In the genomic region with DNA sequence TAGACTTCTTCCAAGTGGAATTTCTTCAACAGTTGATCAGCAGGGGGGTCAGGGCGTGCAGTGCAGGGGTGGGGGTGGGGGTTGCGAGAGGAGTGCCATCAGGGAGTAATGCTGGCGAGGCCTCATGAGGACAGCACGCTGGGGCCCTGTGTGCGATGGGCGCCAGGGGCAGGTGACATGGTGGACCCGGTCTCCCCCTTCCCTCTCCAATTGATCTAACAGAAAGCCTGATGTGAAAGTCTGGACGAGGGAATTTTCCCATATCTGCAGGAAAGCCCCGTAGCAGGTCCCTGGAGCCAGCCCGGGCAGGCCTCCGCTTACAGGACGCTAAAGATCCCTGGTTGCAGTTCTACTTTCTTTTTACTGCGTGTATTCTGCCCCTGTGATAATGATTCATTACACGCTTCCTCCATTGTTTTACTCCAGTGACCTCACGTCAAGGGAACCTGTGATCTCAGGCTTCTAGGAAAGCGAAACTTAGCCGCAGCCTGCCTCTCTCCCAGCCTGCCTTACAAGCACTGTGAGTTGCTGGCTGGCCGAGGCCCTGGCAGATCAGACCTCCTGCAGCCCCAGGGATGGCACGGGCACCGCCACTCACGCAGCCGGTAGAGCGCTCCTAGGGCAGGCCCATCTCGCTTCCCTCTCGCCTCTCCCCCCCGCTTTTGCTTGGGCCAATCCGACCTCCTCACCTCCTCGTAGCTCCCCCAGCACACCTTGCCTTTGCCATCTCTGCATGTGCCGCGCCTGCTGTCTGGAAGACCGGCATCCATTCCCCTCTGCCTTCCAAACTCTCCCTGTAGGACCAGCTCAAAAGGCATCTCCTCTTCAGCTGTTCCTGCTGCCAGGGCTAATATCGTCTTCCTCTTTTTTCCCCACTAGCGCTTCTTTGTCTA, we compare ENCODE assay signal across 1 cellular context.
TF ChIP-seq lines count a peak whose summit lies in the region.

No MANE protein-coding gene starts in this region.

TF ChIP-seq in HepG2, 621 proteins besides CTCF, POLR2A, EP300 and RAD21 (continued from another document and continues in another):
- TF ChIP-seq, protein P1, sequence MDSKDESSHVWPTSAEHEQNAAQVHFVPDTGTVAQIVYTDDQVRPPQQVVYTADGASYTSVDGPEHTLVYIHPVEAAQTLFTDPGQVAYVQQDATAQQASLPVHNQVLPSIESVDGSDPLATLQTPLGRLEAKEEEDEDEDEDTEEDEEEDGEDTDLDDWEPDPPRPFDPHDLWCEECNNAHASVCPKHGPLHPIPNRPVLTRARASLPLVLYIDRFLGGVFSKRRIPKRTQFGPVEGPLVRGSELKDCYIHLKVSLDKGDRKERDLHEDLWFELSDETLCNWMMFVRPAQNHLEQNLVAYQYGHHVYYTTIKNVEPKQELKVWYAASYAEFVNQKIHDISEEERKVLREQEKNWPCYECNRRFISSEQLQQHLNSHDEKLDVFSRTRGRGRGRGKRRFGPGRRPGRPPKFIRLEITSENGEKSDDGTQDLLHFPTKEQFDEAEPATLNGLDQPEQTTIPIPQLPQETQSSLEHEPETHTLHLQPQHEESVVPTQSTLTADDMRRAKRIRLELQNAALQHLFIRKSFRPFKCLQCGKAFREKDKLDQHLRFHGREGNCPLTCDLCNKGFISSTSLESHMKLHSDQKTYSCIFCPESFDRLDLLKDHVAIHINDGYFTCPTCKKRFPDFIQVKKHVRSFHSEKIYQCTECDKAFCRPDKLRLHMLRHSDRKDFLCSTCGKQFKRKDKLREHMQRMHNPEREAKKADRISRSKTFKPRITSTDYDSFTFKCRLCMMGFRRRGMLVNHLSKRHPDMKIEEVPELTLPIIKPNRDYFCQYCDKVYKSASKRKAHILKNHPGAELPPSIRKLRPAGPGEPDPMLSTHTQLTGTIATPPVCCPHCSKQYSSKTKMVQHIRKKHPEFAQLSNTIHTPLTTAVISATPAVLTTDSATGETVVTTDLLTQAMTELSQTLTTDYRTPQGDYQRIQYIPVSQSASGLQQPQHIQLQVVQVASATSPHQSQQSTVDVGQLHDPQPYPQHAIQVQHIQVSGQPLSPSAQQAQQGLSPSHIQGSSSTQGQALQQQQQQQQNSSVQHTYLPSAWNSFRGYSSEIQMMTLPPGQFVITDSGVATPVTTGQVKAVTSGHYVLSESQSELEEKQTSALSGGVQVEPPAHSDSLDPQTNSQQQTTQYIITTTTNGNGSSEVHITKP (CRISPR knock-in tag; IDR thresholded peaks at IDR 0.05; ENCODE audit: low read depth): 0 out of 2 replicates have a peak, but pooled peaks have one; percentile 65
- no peak for TF ChIP-seq ZNF33A (CRISPR knock-in tag; IDR thresholded peaks at IDR 0.05; ENCODE audit: borderline replicate concordance)
- TF ChIP-seq, protein P2, sequence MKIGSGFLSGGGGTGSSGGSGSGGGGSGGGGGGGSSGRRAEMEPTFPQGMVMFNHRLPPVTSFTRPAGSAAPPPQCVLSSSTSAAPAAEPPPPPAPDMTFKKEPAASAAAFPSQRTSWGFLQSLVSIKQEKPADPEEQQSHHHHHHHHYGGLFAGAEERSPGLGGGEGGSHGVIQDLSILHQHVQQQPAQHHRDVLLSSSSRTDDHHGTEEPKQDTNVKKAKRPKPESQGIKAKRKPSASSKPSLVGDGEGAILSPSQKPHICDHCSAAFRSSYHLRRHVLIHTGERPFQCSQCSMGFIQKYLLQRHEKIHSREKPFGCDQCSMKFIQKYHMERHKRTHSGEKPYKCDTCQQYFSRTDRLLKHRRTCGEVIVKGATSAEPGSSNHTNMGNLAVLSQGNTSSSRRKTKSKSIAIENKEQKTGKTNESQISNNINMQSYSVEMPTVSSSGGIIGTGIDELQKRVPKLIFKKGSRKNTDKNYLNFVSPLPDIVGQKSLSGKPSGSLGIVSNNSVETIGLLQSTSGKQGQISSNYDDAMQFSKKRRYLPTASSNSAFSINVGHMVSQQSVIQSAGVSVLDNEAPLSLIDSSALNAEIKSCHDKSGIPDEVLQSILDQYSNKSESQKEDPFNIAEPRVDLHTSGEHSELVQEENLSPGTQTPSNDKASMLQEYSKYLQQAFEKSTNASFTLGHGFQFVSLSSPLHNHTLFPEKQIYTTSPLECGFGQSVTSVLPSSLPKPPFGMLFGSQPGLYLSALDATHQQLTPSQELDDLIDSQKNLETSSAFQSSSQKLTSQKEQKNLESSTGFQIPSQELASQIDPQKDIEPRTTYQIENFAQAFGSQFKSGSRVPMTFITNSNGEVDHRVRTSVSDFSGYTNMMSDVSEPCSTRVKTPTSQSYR (CRISPR knock-in tag; IDR thresholded peaks at IDR 0.05; ENCODE audit: borderline replicate concordance): no peak
- TF ChIP-seq MAFF (IDR thresholded peaks at IDR 0.05; ENCODE audit: low read depth, low read length): no peak
- TF ChIP-seq ZNF260 (CRISPR knock-in tag; IDR thresholded peaks at IDR 0.05; ENCODE audit: borderline replicate concordance, low read depth): no peak
- peak; percentile 15 for TF ChIP-seq ZNF883 (CRISPR knock-in tag; IDR thresholded peaks at IDR 0.05; ENCODE audit: not compliant biosample characterization)
- TF ChIP-seq ZNF251 (CRISPR knock-in tag; IDR thresholded peaks at IDR 0.05): no peak
- TF ChIP-seq NFYC (CRISPR knock-in tag; IDR thresholded peaks at IDR 0.05): no peak
- no peak for TF ChIP-seq ZNF138 (CRISPR knock-in tag; IDR thresholded peaks at IDR 0.05; ENCODE audit: low read depth)
- 0 out of 2 replicates have a peak, but pooled peaks have one; percentile 32 for TF ChIP-seq NFKB2 (CRISPR knock-in tag; IDR thresholded peaks at IDR 0.05; ENCODE audit: borderline replicate concordance)
- TF ChIP-seq ZNF782 (CRISPR knock-in tag; IDR thresholded peaks at IDR 0.05; ENCODE audit: borderline replicate concordance): 0 out of 2 replicates have a peak, but pooled peaks have one; percentile 60
- TF ChIP-seq ZNF644 (CRISPR knock-in tag; IDR thresholded peaks at IDR 0.05; ENCODE audit: low read depth): no peak
- TF ChIP-seq, protein P3, sequence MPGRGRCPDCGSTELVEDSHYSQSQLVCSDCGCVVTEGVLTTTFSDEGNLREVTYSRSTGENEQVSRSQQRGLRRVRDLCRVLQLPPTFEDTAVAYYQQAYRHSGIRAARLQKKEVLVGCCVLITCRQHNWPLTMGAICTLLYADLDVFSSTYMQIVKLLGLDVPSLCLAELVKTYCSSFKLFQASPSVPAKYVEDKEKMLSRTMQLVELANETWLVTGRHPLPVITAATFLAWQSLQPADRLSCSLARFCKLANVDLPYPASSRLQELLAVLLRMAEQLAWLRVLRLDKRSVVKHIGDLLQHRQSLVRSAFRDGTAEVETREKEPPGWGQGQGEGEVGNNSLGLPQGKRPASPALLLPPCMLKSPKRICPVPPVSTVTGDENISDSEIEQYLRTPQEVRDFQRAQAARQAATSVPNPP (CRISPR knock-in tag; IDR thresholded peaks at IDR 0.05): no peak
- peak; percentile 56; the same call in 1 of the 2 replicates for TF ChIP-seq KDM5B (CRISPR knock-in tag; IDR thresholded peaks at IDR 0.05; ENCODE audit: borderline replicate concordance)
- TF ChIP-seq ETV5 (CRISPR knock-in tag; IDR thresholded peaks at IDR 0.05; ENCODE audit: borderline replicate concordance): 0 out of 2 replicates have a peak, but pooled peaks have one; percentile 12
- TF ChIP-seq XRCC5 (optimal IDR thresholded peaks at IDR 0.05; ENCODE audit: low read length): peak; percentile 42
- no peak for TF ChIP-seq NPAS2 (CRISPR knock-in tag; IDR thresholded peaks at IDR 0.05; ENCODE audit: borderline replicate concordance)
- no peak for TF ChIP-seq SRF (IDR thresholded peaks at IDR 0.05; ENCODE audit: low read depth, low read length)
- TF ChIP-seq HNRNPL (IDR thresholded peaks at IDR 0.05; ENCODE audit: low read depth, low read length): peak; percentile 92
- TF ChIP-seq YEATS2 (CRISPR knock-in tag; IDR thresholded peaks at IDR 0.05; ENCODE audit: borderline replicate concordance): no peak
- TF ChIP-seq ZSCAN25 (CRISPR knock-in tag; IDR thresholded peaks at IDR 0.05): peak; percentile 51
- TF ChIP-seq, protein P4, sequence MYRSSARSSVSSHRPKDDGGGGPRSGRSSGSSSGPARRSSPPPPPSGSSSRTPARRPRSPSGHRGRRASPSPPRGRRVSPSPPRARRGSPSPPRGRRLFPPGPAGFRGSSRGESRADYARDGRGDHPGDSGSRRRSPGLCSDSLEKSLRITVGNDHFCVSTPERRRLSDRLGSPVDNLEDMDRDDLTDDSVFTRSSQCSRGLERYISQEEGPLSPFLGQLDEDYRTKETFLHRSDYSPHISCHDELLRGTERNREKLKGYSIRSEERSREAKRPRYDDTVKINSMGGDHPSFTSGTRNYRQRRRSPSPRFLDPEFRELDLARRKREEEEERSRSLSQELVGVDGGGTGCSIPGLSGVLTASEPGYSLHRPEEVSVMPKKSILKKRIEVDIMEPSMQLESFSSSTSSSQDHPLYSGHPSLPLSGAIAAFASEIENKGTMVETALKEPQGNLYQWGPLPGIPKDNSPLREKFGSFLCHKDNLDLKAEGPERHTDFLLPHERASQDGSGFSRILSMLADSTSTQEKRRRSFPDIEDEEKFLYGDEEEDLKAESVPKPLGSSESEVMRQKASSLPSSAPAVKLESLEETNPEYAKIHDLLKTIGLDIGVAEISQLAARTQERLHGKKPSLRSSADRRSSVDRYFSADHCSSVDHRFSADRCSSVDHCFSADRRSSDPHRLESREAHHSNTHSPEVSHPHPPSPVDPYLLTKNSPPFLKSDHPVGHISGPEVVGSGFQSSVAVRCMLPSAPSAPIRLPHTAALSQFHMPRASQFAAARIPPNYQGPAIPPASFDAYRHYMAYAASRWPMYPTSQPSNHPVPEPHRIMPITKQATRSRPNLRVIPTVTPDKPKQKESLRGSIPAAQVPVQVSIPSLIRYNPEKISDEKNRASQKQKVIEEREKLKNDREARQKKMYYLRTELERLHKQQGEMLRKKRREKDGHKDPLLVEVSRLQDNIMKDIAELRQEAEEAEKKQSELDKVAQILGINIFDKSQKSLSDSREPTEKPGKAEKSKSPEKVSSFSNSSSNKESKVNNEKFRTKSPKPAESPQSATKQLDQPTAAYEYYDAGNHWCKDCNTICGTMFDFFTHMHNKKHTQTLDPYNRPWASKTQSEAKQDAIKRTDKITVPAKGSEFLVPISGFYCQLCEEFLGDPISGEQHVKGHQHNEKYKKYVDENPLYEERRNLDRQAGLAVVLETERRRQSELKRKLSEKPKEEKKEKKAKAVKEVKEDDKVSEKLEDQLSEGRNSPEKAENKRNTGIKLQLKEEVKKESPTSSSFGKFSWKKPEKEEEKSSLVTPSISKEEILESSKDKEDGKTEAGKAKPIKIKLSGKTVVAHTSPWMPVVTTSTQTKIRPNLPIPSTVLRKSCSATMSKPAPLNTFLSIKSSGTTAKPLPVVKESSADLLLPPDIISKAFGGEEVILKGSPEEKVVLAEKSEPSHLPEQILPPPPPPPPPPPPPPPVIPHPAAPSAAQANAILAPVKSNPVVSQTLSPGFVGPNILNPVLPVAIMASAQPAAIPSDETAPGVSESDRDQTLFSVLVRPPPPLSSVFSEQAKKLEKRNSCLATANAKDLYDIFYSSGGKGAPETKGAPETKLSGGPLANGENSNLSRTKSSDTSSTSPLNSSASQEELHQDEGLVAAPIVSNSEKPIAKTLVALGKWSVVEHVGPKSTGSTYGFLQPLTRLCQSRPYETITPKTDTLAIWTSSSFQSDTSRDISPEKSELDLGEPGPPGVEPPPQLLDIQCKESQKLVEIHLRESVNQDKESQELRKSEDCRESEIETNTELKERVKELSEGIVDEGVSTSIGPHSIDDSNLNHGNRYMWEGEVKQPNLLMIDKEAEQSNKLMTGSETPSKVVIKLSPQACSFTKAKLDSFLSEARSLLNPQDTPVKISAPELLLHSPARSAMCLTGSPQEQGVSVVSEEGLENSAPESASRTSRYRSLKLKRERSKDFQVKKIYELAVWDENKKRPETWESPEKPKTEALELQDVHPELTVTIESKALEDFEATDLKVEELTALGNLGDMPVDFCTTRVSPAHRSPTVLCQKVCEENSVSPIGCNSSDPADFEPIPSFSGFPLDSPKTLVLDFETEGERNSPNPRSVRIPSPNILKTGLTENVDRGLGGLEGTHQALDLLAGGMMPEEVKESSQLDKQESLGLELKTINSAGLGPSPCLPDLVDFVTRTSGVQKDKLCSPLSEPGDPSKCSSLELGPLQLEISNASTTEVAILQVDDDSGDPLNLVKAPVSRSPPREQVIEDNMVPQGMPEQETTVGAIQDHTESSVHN (CRISPR knock-in tag; IDR thresholded peaks at IDR 0.05): 0 out of 2 replicates have a peak, but pooled peaks have one; percentile 37
- no peak for TF ChIP-seq MED8 (CRISPR knock-in tag; IDR thresholded peaks at IDR 0.05; ENCODE audit: insufficient replicate concordance)
- peak; percentile 22; the same call in 1 of the 2 replicates for TF ChIP-seq HOXA3 (CRISPR knock-in tag; IDR thresholded peaks at IDR 0.05)
- TF ChIP-seq ZFP62 (CRISPR knock-in tag; IDR thresholded peaks at IDR 0.05): no peak
- TF ChIP-seq ZNF83 (CRISPR knock-in tag; IDR thresholded peaks at IDR 0.05; ENCODE audit: borderline replicate concordance): no peak
- no peak for TF ChIP-seq NCOA1 (CRISPR knock-in tag; IDR thresholded peaks at IDR 0.05)
- TF ChIP-seq ZNF567 (CRISPR knock-in tag; IDR thresholded peaks at IDR 0.05; ENCODE audit: borderline replicate concordance): no peak
- TF ChIP-seq ATF7-NPFF (CRISPR knock-in tag; IDR thresholded peaks at IDR 0.05; ENCODE audit: low read depth): no peak
- no peak for TF ChIP-seq YEATS4 (CRISPR knock-in tag; IDR thresholded peaks at IDR 0.05; ENCODE audit: borderline replicate concordance)
- TF ChIP-seq ZBTB21 (CRISPR knock-in tag; IDR thresholded peaks at IDR 0.05): peak; percentile 69
- no peak for TF ChIP-seq ZNF75D (CRISPR knock-in tag; IDR thresholded peaks at IDR 0.05; ENCODE audit: borderline replicate concordance)
- TF ChIP-seq REPIN1 (CRISPR knock-in tag; IDR thresholded peaks at IDR 0.05; ENCODE audit: borderline replicate concordance, low read depth): no peak
- TF ChIP-seq, protein P5, sequence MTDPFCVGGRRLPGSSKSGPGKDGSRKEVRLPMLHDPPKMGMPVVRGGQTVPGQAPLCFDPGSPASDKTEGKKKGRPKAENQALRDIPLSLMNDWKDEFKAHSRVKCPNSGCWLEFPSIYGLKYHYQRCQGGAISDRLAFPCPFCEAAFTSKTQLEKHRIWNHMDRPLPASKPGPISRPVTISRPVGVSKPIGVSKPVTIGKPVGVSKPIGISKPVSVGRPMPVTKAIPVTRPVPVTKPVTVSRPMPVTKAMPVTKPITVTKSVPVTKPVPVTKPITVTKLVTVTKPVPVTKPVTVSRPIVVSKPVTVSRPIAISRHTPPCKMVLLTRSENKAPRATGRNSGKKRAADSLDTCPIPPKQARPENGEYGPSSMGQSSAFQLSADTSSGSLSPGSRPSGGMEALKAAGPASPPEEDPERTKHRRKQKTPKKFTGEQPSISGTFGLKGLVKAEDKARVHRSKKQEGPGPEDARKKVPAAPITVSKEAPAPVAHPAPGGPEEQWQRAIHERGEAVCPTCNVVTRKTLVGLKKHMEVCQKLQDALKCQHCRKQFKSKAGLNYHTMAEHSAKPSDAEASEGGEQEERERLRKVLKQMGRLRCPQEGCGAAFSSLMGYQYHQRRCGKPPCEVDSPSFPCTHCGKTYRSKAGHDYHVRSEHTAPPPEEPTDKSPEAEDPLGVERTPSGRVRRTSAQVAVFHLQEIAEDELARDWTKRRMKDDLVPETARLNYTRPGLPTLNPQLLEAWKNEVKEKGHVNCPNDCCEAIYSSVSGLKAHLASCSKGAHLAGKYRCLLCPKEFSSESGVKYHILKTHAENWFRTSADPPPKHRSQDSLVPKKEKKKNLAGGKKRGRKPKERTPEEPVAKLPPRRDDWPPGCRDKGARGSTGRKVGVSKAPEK (CRISPR knock-in tag; IDR thresholded peaks at IDR 0.05; ENCODE audit: borderline replicate concordance): 0 out of 2 replicates have a peak, but pooled peaks have one; percentile 76
- TF ChIP-seq SIX1 (CRISPR knock-in tag; IDR thresholded peaks at IDR 0.05; ENCODE audit: borderline replicate concordance): no peak
